Comparison of ENCODE assay signal across 11 cellular contexts in the genomic region with DNA sequence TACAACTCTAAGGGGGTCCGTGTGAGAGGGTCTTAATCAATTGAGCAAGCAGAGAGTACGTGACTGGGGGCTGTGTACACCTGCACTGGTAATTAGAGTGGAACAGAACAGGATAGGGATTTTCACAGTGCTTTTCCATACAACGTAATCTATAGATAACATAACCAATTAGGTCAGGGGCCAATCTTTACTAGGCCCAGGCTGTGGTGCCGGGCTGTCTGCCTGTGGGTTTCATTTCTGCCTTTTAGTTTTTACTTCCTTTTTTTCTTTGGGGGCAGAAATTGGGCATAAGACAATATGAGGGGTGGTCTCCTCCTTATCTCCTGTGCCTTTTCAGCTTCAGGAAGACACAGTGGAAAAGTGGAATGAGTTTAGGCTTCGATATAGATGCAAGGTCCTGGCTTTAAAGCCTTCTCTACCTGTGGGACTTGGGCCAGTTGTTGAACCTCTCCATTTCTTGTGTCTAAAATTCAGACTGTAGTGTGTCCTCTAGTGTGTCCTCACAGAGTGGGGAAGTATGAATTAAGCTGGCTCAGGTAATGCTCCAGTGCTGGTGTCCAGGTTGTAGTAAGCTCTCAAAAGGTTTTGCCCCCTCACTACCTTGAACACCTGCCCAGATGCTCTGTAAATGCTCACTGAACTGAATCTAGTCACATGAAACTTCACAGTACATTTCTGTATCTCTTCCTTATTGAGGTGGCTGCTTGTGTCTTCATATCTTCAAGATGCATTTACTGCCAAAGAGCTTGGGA.
DNase-seq lines count a peak whose midpoint lies in the region; ATAC-seq, FAIRE-seq and TF ChIP-seq lines count a peak whose summit lies in the region.
"Had no signal": no experiment of that assay in that cellular context is flagged by ENCODE, and none has a peak within 500 bp of the region (broad histone marks: within the 10 kb centered on the region; RNA-seq: fewer than 3 reads in every experiment).

No MANE protein-coding gene starts in this region.

- CTCF ChIA-PET in activated CD8-positive, alpha-beta memory T cell treated with anti-CD3 and anti-CD28 coated beads, Interleukin-2, amount 10 ng/mL, durations not matched to agents 7 days and 5 days (lab: Charles Lee): no interaction called here

- no peak for TF ChIP-seq POLR2A in GM12891 (IDR thresholded peaks at IDR 0.05; ENCODE audit: low read depth, low read length)

- H3K9me3 ChIP-seq in T-helper 17 cell (ENCODE audit: control insufficient read depth, low read length, poor library complexity, severe bottlenecking): no peaks in the 10 kb centered on the region
- H3K9me3 ChIP-seq: Caco-2 had no signal

- FAIRE-seq in GM12891 (lab: Jason Lieb, UNC): no peak
- no peak for FAIRE-seq in D721Med (lab: Jason Lieb, UNC)
- FAIRE-seq: colon had no signal

- peaks cover 31% of the 10 kb centered on the region for H3K27me3 Mint-ChIP-seq in T-helper 17 cell
- peaks cover 7% of the 10 kb centered on the region for H3K27me3 Mint-ChIP-seq in activated CD8-positive, alpha-beta memory T cell treated with anti-CD3 and anti-CD28 coated beads, Interleukin-2, amount 10 ng/mL, durations not matched to agents 7 days and 5 days

- ATAC-seq in GM21381 (IDR thresholded peaks at IDR 0.05; ENCODE audit: unreplicated experiment) (peak; percentile 43), HG03139 (IDR thresholded peaks at IDR 0.05; ENCODE audit: unreplicated experiment) (peak; percentile 24), T-helper 17 cell (peak; percentile 62)
- no peak for ATAC-seq in activated CD8-positive, alpha-beta memory T cell treated with anti-CD3 and anti-CD28 coated beads, Interleukin-2, amount 10 ng/mL, durations not matched to agents 7 days and 5 days

- H3K4me3 Mint-ChIP-seq in T-helper 17 cell: no peak overlapping the region
- no peak overlapping the region for H3K4me3 Mint-ChIP-seq in activated CD8-positive, alpha-beta memory T cell treated with anti-CD3 and anti-CD28 coated beads, Interleukin-2, amount 10 ng/mL, durations not matched to agents 7 days and 5 days

- DNase-seq in GM12891 (ENCODE audit: insufficient read length, low spot score): no peak
- DNase-seq in T-helper 17 cell: no peak
- DNase-seq in D721Med (ENCODE audit: insufficient read length, low spot score): no peak
- DNase-seq in activated CD8-positive, alpha-beta memory T cell treated with anti-CD3 and anti-CD28 coated beads, Interleukin-2, amount 10 ng/mL, durations not matched to agents 7 days and 5 days: no peak
- DNase-seq in iPS-NIHi11 (ENCODE audit: low spot score): no peak
- DNase-seq in HT-29 (ENCODE audit: low spot score): no peak
- DNase-seq: Caco-2, PC-9 had no signal

- no peaks in the 10 kb centered on the region for H3K9me3 Mint-ChIP-seq in activated CD8-positive, alpha-beta memory T cell treated with anti-CD3 and anti-CD28 coated beads, Interleukin-2, amount 10 ng/mL, durations not matched to agents 7 days and 5 days (ENCODE audit: low read depth)

- TF ChIP-seq CTCF in D721Med (IDR thresholded peaks at IDR 0.05; ENCODE audit: insufficient read depth, missing control alignments): no peak

- no peaks in the 10 kb centered on the region for H3K4me1 Mint-ChIP-seq in T-helper 17 cell
- H3K4me1 Mint-ChIP-seq in activated CD8-positive, alpha-beta memory T cell treated with anti-CD3 and anti-CD28 coated beads, Interleukin-2, amount 10 ng/mL, durations not matched to agents 7 days and 5 days: peaks cover 12% of the 10 kb centered on the region

- H3K27ac Mint-ChIP-seq in T-helper 17 cell: no peak overlapping the region
- no peak overlapping the region for H3K27ac Mint-ChIP-seq in activated CD8-positive, alpha-beta memory T cell treated with anti-CD3 and anti-CD28 coated beads, Interleukin-2, amount 10 ng/mL, durations not matched to agents 7 days and 5 days

- no peaks in the 10 kb centered on the region for H3K36me3 Mint-ChIP-seq in T-helper 17 cell (ENCODE audit: low read depth)
- H3K36me3 Mint-ChIP-seq in activated CD8-positive, alpha-beta memory T cell treated with anti-CD3 and anti-CD28 coated beads, Interleukin-2, amount 10 ng/mL, durations not matched to agents 7 days and 5 days: no peaks in the 10 kb centered on the region

TF ChIP-seq in GM12891, 5 proteins besides CTCF, POLR2A, EP300 and RAD21:
- TF ChIP-seq POLR2AphosphoS5 (IDR thresholded peaks at IDR 0.05; ENCODE audit: low read depth, low read length) (no peak), SPI1 (IDR thresholded peaks at IDR 0.05; ENCODE audit: low read depth, low read length) (peak; percentile 89)
